22 cellular contexts compared by ENCODE assay signal in genomic region chr6:90484392-90484791, GRCh38.
DNase-seq lines count a peak whose midpoint lies in the region; ATAC-seq and TF ChIP-seq lines count a peak whose summit lies in the region.
"Had no signal": no experiment of that assay in that cellular context is flagged by ENCODE, and none has a peak within 500 bp of the region (broad histone marks: within the 10 kb centered on the region; RNA-seq: fewer than 3 reads in every experiment).

No MANE protein-coding gene starts in this region.

- peaks cover under 1% of the 10 kb centered on the region for H3K4me1 Mint-ChIP-seq in stimulated activated naive CD8-positive, alpha-beta T cell treated with anti-CD3 and anti-CD28 coated beads, Interleukin-15, amount 100 ng/mL, for 72 hours

- H3K27ac ChIP-seq in dorsolateral prefrontal cortex: peak overlapping the region in 52 of 59 donors; percentile 3 to 94 (median 80)
- H3K27ac ChIP-seq: GM23248, PC-9 had no signal

- H3K9me3 Mint-ChIP-seq in stimulated activated naive CD8-positive, alpha-beta T cell treated with anti-CD3 and anti-CD28 coated beads, Interleukin-15, amount 100 ng/mL, for 72 hours: peaks cover 21% of the 10 kb centered on the region in 2 donors

- no peak for TF ChIP-seq CTCF in dorsolateral prefrontal cortex (IDR thresholded peaks at IDR 0.05 in 54 of 56, conservative IDR thresholded peaks at IDR 0.05 in 2 of 56; ENCODE audit: low read depth in 1 of 56, partially characterized antibody in 56 of 56)

- H3K27me3 Mint-ChIP-seq in stimulated activated naive CD8-positive, alpha-beta T cell treated with anti-CD3 and anti-CD28 coated beads, Interleukin-15, amount 100 ng/mL, for 72 hours: no peaks in the 10 kb centered on the region

- no peak overlapping the region for H3K27ac Mint-ChIP-seq in stimulated activated naive CD8-positive, alpha-beta T cell treated with anti-CD3 and anti-CD28 coated beads, Interleukin-15, amount 100 ng/mL, for 72 hours
- H3K27ac Mint-ChIP-seq: CD8-positive, alpha-beta T cell had no signal

- no peak for DNase-seq in stimulated activated naive CD8-positive, alpha-beta T cell treated with anti-CD3 and anti-CD28 coated beads, Interleukin-15, Interleukin-2, amounts not matched to agents 100 U/mL and 50 U/mL, for 24 hours
- no peak for DNase-seq in stimulated activated naive CD8-positive, alpha-beta T cell treated with anti-CD3 and anti-CD28 coated beads, Interleukin-15, amount 100 ng/mL, for 72 hours
- DNase-seq in dorsolateral prefrontal cortex (no peak), left colon (no peak), HuH-7 (ENCODE audit: low spot score) (no peak)
- no peak for DNase-seq in activated CD8-positive, alpha-beta memory T cell treated with anti-CD3 and anti-CD28 coated beads, Interleukin-2, amount 50 U/mL, for 4 hours
- DNase-seq: AML-193; CD8-positive, alpha-beta T cell; DMS153; GM23248; KBM-7; NCI-H1092 treated with DMSO at 0.1 percent for 48 hours; NCI-H1436 treated with DMSO at 0.1 percent for 48 hours; NCI-H1930; NCI-H748 treated with DMSO at 0.1 percent for 48 hours; PC-9; RPMI8226; SHP77 had no signal

- no peak overlapping the region for H3K4me3 Mint-ChIP-seq in stimulated activated naive CD8-positive, alpha-beta T cell treated with anti-CD3 and anti-CD28 coated beads, Interleukin-15, amount 100 ng/mL, for 72 hours
- H3K4me3 Mint-ChIP-seq: CD8-positive, alpha-beta T cell had no signal

- no peaks in the 10 kb centered on the region for H3K27me3 ChIP-seq in dorsolateral prefrontal cortex

- peak overlapping the region in 1 of 59 donors; percentile 12 for H3K4me3 ChIP-seq in dorsolateral prefrontal cortex
- H3K4me3 ChIP-seq: GM23248, PC-9 had no signal

- intact Hi-C loops in dorsolateral prefrontal cortex (cut with DNase I): loop anchor here (5.0 to 10.0 kb wide), 2 partner anchors 93 to 100 kb away; partner anchors contain the start of gene MAP3K7 (in 1 of the 2)
- intact Hi-C loops in left colon (cut with DNase I, micrococcal nuclease): loop anchor here in 1 of 2 donors (5.0 kb wide), 1 partner anchor 87 kb away; no protein-coding TSS in a partner anchor

- peak; percentile 50 for ATAC-seq in stimulated activated naive CD8-positive, alpha-beta T cell treated with anti-CD3 and anti-CD28 coated beads, Interleukin-15, Interleukin-2, amounts not matched to agents 100 U/mL and 50 U/mL, for 24 hours
- no peak for ATAC-seq in stimulated activated naive CD8-positive, alpha-beta T cell treated with anti-CD3 and anti-CD28 coated beads, Interleukin-15, amount 100 ng/mL, for 72 hours
- ATAC-seq in left colon (peak; percentile 65), HG03045 (IDR thresholded peaks at IDR 0.05; ENCODE audit: unreplicated experiment) (no peak), HG03521 (IDR thresholded peaks at IDR 0.05; ENCODE audit: unreplicated experiment) (no peak)
- ATAC-seq: CD8-positive, alpha-beta T cell; HCT116; HepG2 had no signal

Comparison
In these comparisons a context has a peak if more than half of its experiments do, and no peak if none do; other contexts are left out.
1. ATAC-seq: peak in stimulated activated naive CD8-positive, alpha-beta T cell treated with anti-CD3 and anti-CD28 coated beads, Interleukin-15, Interleukin-2, amounts not matched to agents 100 U/mL and 50 U/mL, for 24 hours (single experiment) and left colon (single experiment); none in stimulated activated naive CD8-positive, alpha-beta T cell treated with anti-CD3 and anti-CD28 coated beads, Interleukin-15, amount 100 ng/mL, for 72 hours (single experiment), HG03045 (single experiment) and HG03521 (single experiment).